In the genomic region with DNA sequence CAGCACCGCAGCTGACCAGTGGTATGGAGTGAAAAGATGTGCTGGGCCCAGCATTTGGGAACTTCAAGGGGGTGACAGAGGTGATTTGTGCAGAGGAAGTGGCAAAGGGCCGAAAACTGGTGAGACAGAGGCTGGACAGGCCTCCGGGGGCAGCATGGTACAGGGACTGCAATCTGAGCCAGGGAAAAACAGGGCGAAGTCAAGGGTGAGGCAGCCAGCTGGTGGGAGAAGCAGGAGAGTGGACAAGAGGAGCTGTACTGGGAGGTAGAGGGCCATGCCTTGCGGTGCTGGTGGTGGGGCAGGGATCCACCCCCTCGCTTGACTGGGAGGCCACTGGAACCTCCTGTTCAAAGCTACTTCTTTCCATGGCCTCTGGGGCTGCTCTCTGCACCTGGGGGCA, we compare ENCODE assay signal across 17 cellular contexts. TPM values are rescaled to one million over a fixed set of nuclear protein-coding genes. Genes with fewer than 3 reads are reported as not detected.
A peak's percentile ranks its signal among the peaks of the same experiment; 100 is the strongest.
DNase-seq lines count a peak whose midpoint lies in the region; ATAC-seq and TF ChIP-seq lines count a peak whose summit lies in the region.
"Had no signal": no experiment of that assay in that cellular context is flagged by ENCODE, and none has a peak within 500 bp of the region (broad histone marks: within the 10 kb centered on the region; RNA-seq: fewer than 3 reads in every experiment).

No MANE protein-coding gene starts in this region.

- no peaks in the 10 kb centered on the region for H3K36me3 ChIP-seq in cardiac muscle cell
- peaks cover 11 to 12% of the 10 kb centered on the region in 2 donors for H3K36me3 ChIP-seq in stomach smooth muscle (ENCODE audit: control insufficient read depth in 2 of 2, insufficient read depth in 2 of 2, low read length in 2 of 2)

- H3K9ac ChIP-seq in stomach smooth muscle (ENCODE audit: low read length in 2 of 2) = no peak overlapping the region

- TF ChIP-seq CTCF in cardiac muscle cell (IDR thresholded peaks at IDR 0.05; ENCODE audit: low read depth, low read length) (peak; percentile 5), foreskin fibroblast (IDR thresholded peaks at IDR 0.05; ENCODE audit: low read depth, low read length) (peak; percentile 9)

- intact Hi-C loops in left ventricle myocardium superior (cut with micrococcal nuclease) = no loop called here

- H3K27me3 ChIP-seq in cardiac muscle cell (peaks cover 46% of the 10 kb centered on the region), stomach smooth muscle (ENCODE audit: control insufficient read depth in 1 of 2, insufficient read depth in 2 of 2, low read length in 2 of 2) (no peaks in the 10 kb centered on the region)

- no peak for ATAC-seq in left ventricle myocardium superior

- no peak overlapping the region for H3K27ac ChIP-seq in cardiac muscle cell
- H3K27ac ChIP-seq in stomach smooth muscle (ENCODE audit: low read length) = peak overlapping the region; percentile 31
- H3K27ac ChIP-seq: C4-2B, dorsolateral prefrontal cortex, thoracic aorta had no signal

- H3K4me3 ChIP-seq in cardiac muscle cell (no peak overlapping the region), foreskin fibroblast (ENCODE audit: low read depth in 1 of 2, low read length in 2 of 2) (no peak overlapping the region), stomach smooth muscle (ENCODE audit: low read length in 2 of 2) (no peak overlapping the region)
- H3K4me3 ChIP-seq: dorsolateral prefrontal cortex, thoracic aorta had no signal

- DNase-seq in cardiac muscle cell (ENCODE audit: low read depth in 1 of 2, low spot score in 1 of 2) = peak in 1 of 2 donors; percentile 76
- no peak for DNase-seq in left ventricle myocardium superior
- peak; percentile 48 for DNase-seq in RPMI7951 (ENCODE audit: low read depth)
- DNase-seq in foreskin fibroblast = peak in 1 of 2 donors; percentile 77
- no peak for DNase-seq in G401 (ENCODE audit: low spot score)
- DNase-seq in NCI-H2029 (lab: John Stamatoyannopoulos, UW) = no peak
- DNase-seq in activated gamma-delta T cell (lab: John Stamatoyannopoulos, UW) = no peak
- DNase-seq: activated naive CD8-positive, alpha-beta T cell treated with anti-CD3 and anti-CD28 coated beads, Interleukin-2, amount 10 ng/mL, durations not matched to agents 7 days and 5 days; dorsolateral prefrontal cortex; HCEC 1CT; NCI-H526 treated with DMSO at 0.1 percent for 48 hours had no signal

- H3K4me1 ChIP-seq in cardiac muscle cell (ENCODE audit: low read depth) (peaks cover 8% of the 10 kb centered on the region), stomach smooth muscle (ENCODE audit: control insufficient read depth, insufficient read depth, low read length) (peaks cover 19% of the 10 kb centered on the region)

- in situ Hi-C loops in G401 (cut with HindIII; ENCODE audit: low sequenced_read_pairs) = no loop called here

- H3K9me3 ChIP-seq in cardiac muscle cell (ENCODE audit: low read depth) (no peaks in the 10 kb centered on the region), stomach smooth muscle (ENCODE audit: control insufficient read depth in 2 of 2, low read length in 2 of 2) (no peaks in the 10 kb centered on the region)
- H3K9me3 ChIP-seq: thoracic aorta had no signal

RNA-seq across cellular contexts. Expression of a gene that starts 7.3 kb away (rescaled TPM):
- not detected in 2 replicates for total RNA-seq in cardiac muscle cell
- polyA plus RNA-seq in cardiac muscle cell = not detected in 2 replicates
- total RNA-seq in left ventricle myocardium superior = not detected
- not detected in 2 replicates for total RNA-seq in RPMI7951 (2014; rRNA removed; shearing (Covaris generic))
- not detected in 2 replicates for total RNA-seq in G401 (2014; rRNA removed; shearing (Covaris generic))
- total RNA-seq: activated naive CD8-positive, alpha-beta T cell treated with anti-CD3 and anti-CD28 coated beads, Interleukin-2, amount 10 ng/mL, durations not matched to agents 7 days and 5 days; mesenteric fat pad; pulmonary artery endothelial cell; T-helper 1 cell treated with Interleukin-12 subunit alpha and Interleukin-12 subunit beta and Interleukin-4 antibody, amounts not matched to agents 30 ng/mL and 1 ng/mL, for 36 hours; thoracic aorta had no signal

RNA-seq across cellular contexts. Expression of a gene that starts 11.3 kb away (rescaled TPM):
- total RNA-seq in cardiac muscle cell = 0.07 and 1.3 TPM in 2 replicates
- 0.45 and 0.56 TPM in 2 replicates for polyA plus RNA-seq in cardiac muscle cell
- total RNA-seq in left ventricle myocardium superior = 12.2 TPM
- 3.0 and 3.6 TPM in 2 replicates for total RNA-seq in RPMI7951 (2014; rRNA removed; shearing (Covaris generic))
- total RNA-seq in G401 (2014; rRNA removed; shearing (Covaris generic)) = 1.4 TPM in 1 of 2 replicates, not detected in the other
- total RNA-seq: activated naive CD8-positive, alpha-beta T cell treated with anti-CD3 and anti-CD28 coated beads, Interleukin-2, amount 10 ng/mL, durations not matched to agents 7 days and 5 days; pulmonary artery endothelial cell; T-helper 1 cell treated with Interleukin-12 subunit alpha and Interleukin-12 subunit beta and Interleukin-4 antibody, amounts not matched to agents 30 ng/mL and 1 ng/mL, for 36 hours had no signal

RNA-seq across cellular contexts. Expression of a gene that starts 41.9 kb away (rescaled TPM):
- total RNA-seq in cardiac muscle cell = not detected in 2 replicates
- not detected in 2 replicates for polyA plus RNA-seq in cardiac muscle cell
- total RNA-seq in left ventricle myocardium superior = 7.1 TPM
- not detected in 2 replicates for total RNA-seq in RPMI7951 (2014; rRNA removed; shearing (Covaris generic))
- total RNA-seq in G401 (2014; rRNA removed; shearing (Covaris generic)) = not detected in 2 replicates
- total RNA-seq: pulmonary artery endothelial cell; T-helper 1 cell treated with Interleukin-12 subunit alpha and Interleukin-12 subunit beta and Interleukin-4 antibody, amounts not matched to agents 30 ng/mL and 1 ng/mL, for 36 hours had no signal
